ENCODE assay signal across 1 cellular context in genomic region chr5:16450163-16450562, GRCh38.
TF ChIP-seq lines count a peak whose summit lies in the region.

No MANE protein-coding gene starts in this region.

TF ChIP-seq in HepG2, 621 proteins besides CTCF, POLR2A, EP300 and RAD21 (continued from another document):
- TF ChIP-seq, protein P1, sequence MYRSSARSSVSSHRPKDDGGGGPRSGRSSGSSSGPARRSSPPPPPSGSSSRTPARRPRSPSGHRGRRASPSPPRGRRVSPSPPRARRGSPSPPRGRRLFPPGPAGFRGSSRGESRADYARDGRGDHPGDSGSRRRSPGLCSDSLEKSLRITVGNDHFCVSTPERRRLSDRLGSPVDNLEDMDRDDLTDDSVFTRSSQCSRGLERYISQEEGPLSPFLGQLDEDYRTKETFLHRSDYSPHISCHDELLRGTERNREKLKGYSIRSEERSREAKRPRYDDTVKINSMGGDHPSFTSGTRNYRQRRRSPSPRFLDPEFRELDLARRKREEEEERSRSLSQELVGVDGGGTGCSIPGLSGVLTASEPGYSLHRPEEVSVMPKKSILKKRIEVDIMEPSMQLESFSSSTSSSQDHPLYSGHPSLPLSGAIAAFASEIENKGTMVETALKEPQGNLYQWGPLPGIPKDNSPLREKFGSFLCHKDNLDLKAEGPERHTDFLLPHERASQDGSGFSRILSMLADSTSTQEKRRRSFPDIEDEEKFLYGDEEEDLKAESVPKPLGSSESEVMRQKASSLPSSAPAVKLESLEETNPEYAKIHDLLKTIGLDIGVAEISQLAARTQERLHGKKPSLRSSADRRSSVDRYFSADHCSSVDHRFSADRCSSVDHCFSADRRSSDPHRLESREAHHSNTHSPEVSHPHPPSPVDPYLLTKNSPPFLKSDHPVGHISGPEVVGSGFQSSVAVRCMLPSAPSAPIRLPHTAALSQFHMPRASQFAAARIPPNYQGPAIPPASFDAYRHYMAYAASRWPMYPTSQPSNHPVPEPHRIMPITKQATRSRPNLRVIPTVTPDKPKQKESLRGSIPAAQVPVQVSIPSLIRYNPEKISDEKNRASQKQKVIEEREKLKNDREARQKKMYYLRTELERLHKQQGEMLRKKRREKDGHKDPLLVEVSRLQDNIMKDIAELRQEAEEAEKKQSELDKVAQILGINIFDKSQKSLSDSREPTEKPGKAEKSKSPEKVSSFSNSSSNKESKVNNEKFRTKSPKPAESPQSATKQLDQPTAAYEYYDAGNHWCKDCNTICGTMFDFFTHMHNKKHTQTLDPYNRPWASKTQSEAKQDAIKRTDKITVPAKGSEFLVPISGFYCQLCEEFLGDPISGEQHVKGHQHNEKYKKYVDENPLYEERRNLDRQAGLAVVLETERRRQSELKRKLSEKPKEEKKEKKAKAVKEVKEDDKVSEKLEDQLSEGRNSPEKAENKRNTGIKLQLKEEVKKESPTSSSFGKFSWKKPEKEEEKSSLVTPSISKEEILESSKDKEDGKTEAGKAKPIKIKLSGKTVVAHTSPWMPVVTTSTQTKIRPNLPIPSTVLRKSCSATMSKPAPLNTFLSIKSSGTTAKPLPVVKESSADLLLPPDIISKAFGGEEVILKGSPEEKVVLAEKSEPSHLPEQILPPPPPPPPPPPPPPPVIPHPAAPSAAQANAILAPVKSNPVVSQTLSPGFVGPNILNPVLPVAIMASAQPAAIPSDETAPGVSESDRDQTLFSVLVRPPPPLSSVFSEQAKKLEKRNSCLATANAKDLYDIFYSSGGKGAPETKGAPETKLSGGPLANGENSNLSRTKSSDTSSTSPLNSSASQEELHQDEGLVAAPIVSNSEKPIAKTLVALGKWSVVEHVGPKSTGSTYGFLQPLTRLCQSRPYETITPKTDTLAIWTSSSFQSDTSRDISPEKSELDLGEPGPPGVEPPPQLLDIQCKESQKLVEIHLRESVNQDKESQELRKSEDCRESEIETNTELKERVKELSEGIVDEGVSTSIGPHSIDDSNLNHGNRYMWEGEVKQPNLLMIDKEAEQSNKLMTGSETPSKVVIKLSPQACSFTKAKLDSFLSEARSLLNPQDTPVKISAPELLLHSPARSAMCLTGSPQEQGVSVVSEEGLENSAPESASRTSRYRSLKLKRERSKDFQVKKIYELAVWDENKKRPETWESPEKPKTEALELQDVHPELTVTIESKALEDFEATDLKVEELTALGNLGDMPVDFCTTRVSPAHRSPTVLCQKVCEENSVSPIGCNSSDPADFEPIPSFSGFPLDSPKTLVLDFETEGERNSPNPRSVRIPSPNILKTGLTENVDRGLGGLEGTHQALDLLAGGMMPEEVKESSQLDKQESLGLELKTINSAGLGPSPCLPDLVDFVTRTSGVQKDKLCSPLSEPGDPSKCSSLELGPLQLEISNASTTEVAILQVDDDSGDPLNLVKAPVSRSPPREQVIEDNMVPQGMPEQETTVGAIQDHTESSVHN (CRISPR knock-in tag; IDR thresholded peaks at IDR 0.05), result no peak
- TF ChIP-seq ZNF747 (CRISPR knock-in tag; IDR thresholded peaks at IDR 0.05; ENCODE audit: borderline replicate concordance) (no peak), NCOR1 (IDR thresholded peaks at IDR 0.05; ENCODE audit: borderline replicate concordance, low read length) (no peak), TCF7 (IDR thresholded peaks at IDR 0.05; ENCODE audit: low read depth) (no peak), SETDB1 (CRISPR knock-in tag; IDR thresholded peaks at IDR 0.05; ENCODE audit: borderline replicate concordance) (no peak), ZBTB20 (CRISPR knock-in tag; IDR thresholded peaks at IDR 0.05; ENCODE audit: borderline replicate concordance, low read depth) (no peak), CBX1 (IDR thresholded peaks at IDR 0.05; ENCODE audit: low read depth) (no peak), NFIC (IDR thresholded peaks at IDR 0.05; ENCODE audit: low read length) (no peak), SPEN (CRISPR knock-in tag; IDR thresholded peaks at IDR 0.05; ENCODE audit: low read depth) (no peak), MLLT10 (CRISPR knock-in tag; IDR thresholded peaks at IDR 0.05) (no peak), ZNF326 (CRISPR knock-in tag; IDR thresholded peaks at IDR 0.05; ENCODE audit: borderline replicate concordance) (no peak), SSRP1 (CRISPR knock-in tag; IDR thresholded peaks at IDR 0.05) (no peak)
